In the genomic region with DNA sequence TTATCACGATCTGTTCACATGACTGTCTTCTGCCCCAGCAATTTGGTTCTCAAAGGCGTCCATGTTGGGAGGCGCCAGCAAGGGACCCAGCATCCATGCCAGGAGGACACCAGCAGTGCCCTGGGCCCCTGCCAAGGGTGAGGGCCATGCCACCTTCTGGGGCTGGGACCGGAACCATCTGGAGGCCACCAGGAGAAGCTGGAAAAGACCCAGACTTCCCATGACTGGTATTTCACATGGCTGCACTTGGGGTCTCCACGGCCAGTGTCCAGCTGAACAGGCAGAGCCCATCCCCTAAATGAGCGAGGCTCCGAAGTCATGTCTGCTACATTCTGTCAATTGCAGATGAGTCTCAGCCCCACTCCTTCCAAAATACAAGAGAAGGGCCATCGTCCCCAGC, we compare ENCODE assay signal across 32 cellular contexts.
"Had no signal": no experiment of that assay in that cellular context is flagged by ENCODE, and none has a peak within 500 bp of the region (broad histone marks: within the 10 kb centered on the region; RNA-seq: fewer than 3 reads in every experiment).

No MANE protein-coding gene starts in this region.

- H3K9me3 Mint-ChIP-seq: dendritic cell treated with granulocyte-macrophage colony-stimulating factor and Interleukin-4, amounts not matched to agents 40 ng/mL and 50 ng/mL, for 4 days; endodermal cell; mesothelial cell of epicardium; naive thymus-derived CD4-positive, alpha-beta T cell; nephron; stimulated activated effector memory CD8-positive, alpha-beta T cell treated with anti-CD3 and anti-CD28 coated beads, Interleukin-12 subunit alpha, Interleukin-12 subunit beta, amount 100 ng/mL, for 72 hours had no signal

- H3K4me1 ChIP-seq: colonic mucosa, gastrocnemius medialis, left ventricle myocardium inferior, right lobe of liver, thyroid gland had no signal

- H3K27me3 ChIP-seq: colonic mucosa, gastrocnemius medialis, hepatocyte, neural progenitor cell, ovary, right lobe of liver, stomach, thyroid gland had no signal

- H3K9ac ChIP-seq: neural progenitor cell had no signal

- H3K9me3 ChIP-seq: colonic mucosa, gastrocnemius medialis, heart left ventricle, left ventricle myocardium inferior, mucosa of descending colon, ovary, right lobe of liver, stomach, thyroid gland had no signal

- ATAC-seq: esophagus mucosa; gastrocnemius medialis; heart left ventricle; left colon; mucosa of descending colon; naive thymus-derived CD4-positive, alpha-beta T cell; right lobe of liver; stimulated activated effector memory CD8-positive, alpha-beta T cell treated with anti-CD3 and anti-CD28 coated beads, Interleukin-12 subunit alpha, Interleukin-12 subunit beta, amount 100 ng/mL, for 72 hours had no signal

- H3K4me3 ChIP-seq: colonic mucosa, gastrocnemius medialis, heart left ventricle, hepatocyte, left ventricle myocardium inferior, mucosa of descending colon, neural progenitor cell, ovary, right lobe of liver, stomach, thyroid gland had no signal

- DNase-seq: caudate nucleus; cerebellar nuclear complex; colonic mucosa; effector CD8-positive, alpha-beta T cell; endodermal cell; foreskin fibroblast; gastrocnemius medialis; kidney glomerular epithelial cell; left colon; left ventricle myocardium inferior; mesenchymal stem cell; naive thymus-derived CD4-positive, alpha-beta T cell; nucleus accumbens; ovary; small intestine; stimulated activated CD4-positive, alpha-beta T cell treated with anti-CD3 and anti-CD28 coated beads, Interleukin-2, amount 100 ng/mL, for 24 hours; stimulated activated CD4-positive, alpha-beta T cell treated with anti-CD3 and anti-CD28 coated beads, Interleukin-4, amount 100 ng/mL, for 24 hours; stimulated activated naive CD4-positive, alpha-beta T cell treated with Interleukin-2 at 50 U/mL for 16 hours; stomach; thyroid gland; trophoblast cell had no signal

- H3K27ac Mint-ChIP-seq: dendritic cell treated with granulocyte-macrophage colony-stimulating factor and Interleukin-4, amounts not matched to agents 40 ng/mL and 50 ng/mL, for 4 days; endodermal cell; mesothelial cell of epicardium; naive thymus-derived CD4-positive, alpha-beta T cell; stimulated activated effector memory CD8-positive, alpha-beta T cell treated with anti-CD3 and anti-CD28 coated beads, Interleukin-12 subunit alpha, Interleukin-12 subunit beta, amount 100 ng/mL, for 72 hours had no signal

- H3K36me3 Mint-ChIP-seq: mesothelial cell of epicardium; naive thymus-derived CD4-positive, alpha-beta T cell; neural progenitor cell; stimulated activated effector memory CD8-positive, alpha-beta T cell treated with anti-CD3 and anti-CD28 coated beads, Interleukin-12 subunit alpha, Interleukin-12 subunit beta, amount 100 ng/mL, for 72 hours had no signal

- H2AFZ ChIP-seq: hepatocyte had no signal

- H3K27ac ChIP-seq: colonic mucosa, epithelial cell of prostate, gastrocnemius medialis, heart left ventricle, hepatocyte, left ventricle myocardium inferior, neural progenitor cell, ovary, right lobe of liver, stomach, thyroid gland had no signal

- H3K4me2 ChIP-seq: hepatocyte, neural progenitor cell had no signal

- H3K4me3 Mint-ChIP-seq: dendritic cell treated with granulocyte-macrophage colony-stimulating factor and Interleukin-4, amounts not matched to agents 40 ng/mL and 50 ng/mL, for 4 days; endodermal cell; mesothelial cell of epicardium; naive thymus-derived CD4-positive, alpha-beta T cell; nephron; neural progenitor cell; stimulated activated effector memory CD8-positive, alpha-beta T cell treated with anti-CD3 and anti-CD28 coated beads, Interleukin-12 subunit alpha, Interleukin-12 subunit beta, amount 100 ng/mL, for 72 hours had no signal

- H3K36me3 ChIP-seq: colonic mucosa, gastrocnemius medialis, heart left ventricle, left ventricle myocardium inferior, neural progenitor cell, ovary, right lobe of liver, stomach, thyroid gland had no signal
